9 cellular contexts compared by ENCODE assay signal in the genomic region with DNA sequence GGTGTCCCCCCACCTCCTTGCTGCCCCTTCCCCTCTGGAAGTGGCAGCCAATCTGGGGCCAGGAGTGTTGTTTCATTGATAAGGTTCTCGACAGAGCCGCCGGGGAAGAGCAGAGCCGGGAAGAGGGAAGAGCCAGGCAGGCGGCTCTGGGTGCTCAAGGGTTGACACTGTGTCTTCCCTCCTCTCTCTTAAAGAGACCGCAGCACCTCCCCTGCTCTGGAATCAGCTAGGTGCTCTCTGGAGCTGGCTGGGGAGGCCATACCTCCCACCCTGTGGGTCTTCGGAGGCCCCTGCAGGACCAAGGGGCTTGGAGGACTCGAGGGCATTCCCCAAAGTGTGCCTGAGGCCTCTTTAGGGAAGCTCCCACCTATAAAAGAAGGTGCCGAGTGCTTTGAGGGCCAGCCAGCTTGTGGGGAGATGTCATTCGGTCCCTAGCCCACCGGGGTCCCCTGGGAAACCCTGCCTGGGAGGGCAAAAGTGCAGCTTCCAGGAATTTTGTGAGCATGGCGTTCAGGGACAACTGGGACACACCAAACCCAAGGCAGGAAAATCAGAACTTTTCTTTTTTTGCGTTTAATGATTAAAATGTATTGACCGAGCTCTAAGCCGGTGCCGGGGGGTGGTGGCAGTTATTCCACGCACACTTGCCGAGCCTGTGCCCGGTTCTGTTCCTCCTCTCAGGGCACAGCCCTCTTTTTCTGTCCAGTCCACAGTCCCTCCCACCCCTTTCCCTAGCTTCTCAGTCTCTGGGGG. TPM values are rescaled to one million over a fixed set of nuclear protein-coding genes. Genes with fewer than 3 reads are reported as not detected.
DNase-seq lines count a peak whose midpoint lies in the region; ATAC-seq, FAIRE-seq and TF ChIP-seq lines count a peak whose summit lies in the region.
"Had no signal": no experiment of that assay in that cellular context is flagged by ENCODE, and none has a peak within 500 bp of the region (broad histone marks: within the 10 kb centered on the region; RNA-seq: fewer than 3 reads in every experiment).

No MANE protein-coding gene starts in this region.

- peak; percentile 71 for DNase-seq in NCI-H526 treated with DMSO at 0.1 percent for 48 hours (lab: John Stamatoyannopoulos, UW)
- no peak for DNase-seq in effector memory CD8-positive, alpha-beta T cell
- DNase-seq in neural crest cell (ENCODE audit: low read depth, low spot score): no peak
- no peak for DNase-seq in NCI-H2081 (lab: John Stamatoyannopoulos, UW)
- DNase-seq in HTR-8/SVneo (ENCODE audit: insufficient read length, low spot score): no peak
- DNase-seq in NCI-H146 (lab: John Stamatoyannopoulos, UW): no peak

- no peaks in the 10 kb centered on the region for H3K9me3 ChIP-seq in ES-I3 (ENCODE audit: control insufficient read depth, insufficient read depth, low read length)

- no peaks in the 10 kb centered on the region for H3K9me3 Mint-ChIP-seq in effector memory CD8-positive, alpha-beta T cell
- no peaks in the 10 kb centered on the region for H3K9me3 Mint-ChIP-seq in neural crest cell

- peaks cover 19% of the 10 kb centered on the region for H3K4me1 ChIP-seq in ES-I3 (ENCODE audit: insufficient read depth, low read length)

- H3K36me3 ChIP-seq in ES-I3 (ENCODE audit: insufficient read depth, low read length): 0 out of 2 replicates have a peak, but pooled peaks cover 4% of the 10 kb centered on the region

- ATAC-seq in effector memory CD8-positive, alpha-beta T cell (replicated peaks): no peak
- ATAC-seq in GM18520 (IDR thresholded peaks at IDR 0.05; ENCODE audit: unreplicated experiment): no peak

- no peak for FAIRE-seq in HTR-8/SVneo (lab: Jason Lieb, UNC)

- H3K27ac Mint-ChIP-seq in effector memory CD8-positive, alpha-beta T cell: peak overlapping the region; percentile 89 to 91
- H3K27ac Mint-ChIP-seq in neural crest cell (ENCODE audit: unreplicated experiment): peak overlapping the region; percentile 73

- TF ChIP-seq CTCF in neural crest cell (conservative IDR thresholded peaks at IDR 0.05): no peak

- peak overlapping the region; percentile 82 for H3K9ac ChIP-seq in ES-I3 (ENCODE audit: low read depth, low read length)

- peaks cover 85% of the 10 kb centered on the region for H3K36me3 Mint-ChIP-seq in effector memory CD8-positive, alpha-beta T cell (ENCODE audit: insufficient read depth)
- peaks cover 8% of the 10 kb centered on the region for H3K36me3 Mint-ChIP-seq in neural crest cell (ENCODE audit: low read depth)

- no peaks in the 10 kb centered on the region for H3K27me3 Mint-ChIP-seq in effector memory CD8-positive, alpha-beta T cell
- peaks cover 8% of the 10 kb centered on the region for H3K27me3 Mint-ChIP-seq in neural crest cell (ENCODE audit: low read depth)

- H3K4me1 Mint-ChIP-seq in effector memory CD8-positive, alpha-beta T cell (ENCODE audit: low read depth in 2 of 2): peaks cover 44 to 55% of the 10 kb centered on the region in 2 donors
- peaks cover 46% of the 10 kb centered on the region for H3K4me1 Mint-ChIP-seq in neural crest cell

- H3K4me3 Mint-ChIP-seq in effector memory CD8-positive, alpha-beta T cell: peak overlapping the region; percentile 90 to 93
- H3K4me3 Mint-ChIP-seq in neural crest cell: peak overlapping the region; percentile 84

RNA-seq across cellular contexts. Expression of a gene that starts 2.9 kb away (rescaled TPM):
- 25.6 and 25.9 TPM in 2 replicates for total RNA-seq in neural crest cell

RNA-seq across cellular contexts. Expression of a gene that starts 13.2 kb away (rescaled TPM):
- total RNA-seq in neural crest cell: 23.8 and 25.5 TPM in 2 replicates

RNA-seq across cellular contexts. Expression of a gene that starts 51.9 kb away (rescaled TPM):
- 0.21 TPM in 1 of 2 replicates, not detected in the other for total RNA-seq in neural crest cell
- total RNA-seq: T-helper 2 cell treated with Interferon-gamma antibody and Interleukin-4, amounts not matched to agents 100 ng/mL and 5 ng/mL, for 36 hours had no signal
